16 cellular contexts compared by ENCODE assay signal in the genomic region with DNA sequence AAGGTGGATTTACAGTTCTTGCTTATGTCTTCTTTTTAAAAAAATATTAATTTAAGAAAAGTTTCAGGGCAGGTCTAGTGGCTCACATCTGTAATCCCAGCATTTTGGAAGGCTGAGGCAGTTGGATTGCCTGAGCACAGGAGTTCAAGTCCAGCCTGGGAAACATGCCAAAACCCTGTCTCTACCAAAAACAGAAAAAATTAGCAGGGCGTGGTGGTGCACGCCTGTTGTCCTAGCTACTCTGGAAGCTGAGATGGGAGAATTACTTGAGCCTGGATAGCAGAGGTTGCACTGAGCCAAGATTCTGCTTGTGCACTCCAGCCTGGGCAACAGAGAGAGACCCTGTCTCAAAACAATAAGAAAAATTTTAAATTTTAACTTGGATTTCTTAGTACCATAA. TPM values are rescaled to one million over a fixed set of nuclear protein-coding genes. Genes with fewer than 3 reads are reported as not detected.
A peak's percentile ranks its signal among the peaks of the same experiment; 100 is the strongest.
DNase-seq lines count a peak whose midpoint lies in the region; ATAC-seq and TF ChIP-seq lines count a peak whose summit lies in the region.
"Had no signal": no experiment of that assay in that cellular context is flagged by ENCODE, and none has a peak within 500 bp of the region (broad histone marks: within the 10 kb centered on the region; RNA-seq: fewer than 3 reads in every experiment).

No MANE protein-coding gene starts in this region.

- no peak overlapping the region for H3K27ac ChIP-seq in foreskin keratinocyte
- H3K27ac ChIP-seq: testis had no signal

- no peak for TF ChIP-seq CTCF in fibroblast of mammary gland (conservative IDR thresholded peaks at IDR 0.05; ENCODE audit: control insufficient read depth, insufficient read depth, low read depth, low read length)
- no peak for TF ChIP-seq CTCF in foreskin keratinocyte (conservative IDR thresholded peaks at IDR 0.05)

- ATAC-seq in HG03280 (IDR thresholded peaks at IDR 0.05; ENCODE audit: unreplicated experiment) (no peak), foreskin keratinocyte (no peak)
- ATAC-seq: effector memory CD8-positive, alpha-beta T cell; SK-N-SH treated with all-trans-retinoic acid at 6 μM for 48 hours had no signal

- in situ Hi-C loops in G401 (cut with HindIII; ENCODE audit: low sequenced_read_pairs): no loop called here

- no peaks in the 10 kb centered on the region for H3K27me3 ChIP-seq in foreskin keratinocyte
- H3K27me3 ChIP-seq: testis had no signal

- no peaks in the 10 kb centered on the region for H3K4me1 ChIP-seq in foreskin keratinocyte
- H3K4me1 ChIP-seq: testis had no signal

- H3K4me3 ChIP-seq in fibroblast of mammary gland (ENCODE audit: control insufficient read depth, low read depth, low read length): no peak overlapping the region
- H3K4me3 ChIP-seq: testis had no signal

- DNase-seq in G401 (ENCODE audit: low spot score): peak; percentile 59
- DNase-seq in NCI-H69 (lab: John Stamatoyannopoulos, UW): peak; percentile 7
- DNase-seq in fibroblast of mammary gland (ENCODE audit: low read depth): peak; percentile 56
- peak; percentile 36 for DNase-seq in pons (ENCODE audit: low spot score)
- DNase-seq in activated CD4-positive, CD25-positive, alpha-beta regulatory T cell (lab: John Stamatoyannopoulos, UW): no peak
- no peak for DNase-seq in foreskin keratinocyte
- DNase-seq: activated CD8-positive, alpha-beta memory T cell treated with anti-CD3 and anti-CD28 coated beads for 24 hours; activated effector memory CD4-positive, alpha-beta T cell treated with Interleukin-2 at 50 U/mL for 16 hours; effector memory CD8-positive, alpha-beta T cell; NCI-H1092; NCI-H2227 treated with DMSO at 0.1 percent for 48 hours; stimulated activated CD4-positive, alpha-beta T cell treated with anti-CD3 and anti-CD28 coated beads, Interleukin-1b, Interleukin-23, amount 100 ng/mL, for 48 hours; testis had no signal

RNA-seq across cellular contexts. Expression of a gene that starts 5.4 kb away (rescaled TPM):
- not detected in 2 replicates for total RNA-seq in G401 (2014; rRNA removed; shearing (Covaris generic))
- total RNA-seq in foreskin keratinocyte: 0.11 and 0.24 TPM in 2 replicates
- not detected in 2 replicates for polyA plus RNA-seq in foreskin keratinocyte
- polyA plus RNA-seq: CD14-positive monocyte had no signal

RNA-seq across cellular contexts. Expression of a gene that starts 24.6 kb away (rescaled TPM):
- 0.71 TPM in 1 of 2 replicates, not detected in the other for total RNA-seq in G401 (2014; rRNA removed; shearing (Covaris generic))
- 0.20 and 0.21 TPM in 2 replicates for total RNA-seq in foreskin keratinocyte
- not detected in 2 replicates for polyA plus RNA-seq in foreskin keratinocyte
- polyA plus RNA-seq: CD14-positive monocyte had no signal

RNA-seq across cellular contexts. Expression of a gene that starts 36.3 kb away (rescaled TPM):
- 0.14 and 0.43 TPM in 2 replicates for total RNA-seq in G401 (2014; rRNA removed; shearing (Covaris generic))
- 0.61 and 0.74 TPM in 2 replicates for total RNA-seq in foreskin keratinocyte
- not detected in 2 replicates for polyA plus RNA-seq in foreskin keratinocyte
- polyA plus RNA-seq: CD14-positive monocyte had no signal

RNA-seq across cellular contexts. Expression of a gene that starts 45.1 kb away (rescaled TPM):
- total RNA-seq in G401 (2014; rRNA removed; shearing (Covaris generic)): not detected in 2 replicates
- total RNA-seq in foreskin keratinocyte: 0.49 and 0.61 TPM in 2 replicates
- polyA plus RNA-seq in foreskin keratinocyte: not detected in 2 replicates
- polyA plus RNA-seq: CD14-positive monocyte had no signal

Comparison
In these comparisons a context has a peak if more than half of its experiments do, and no peak if none do; other contexts are left out.
1. DNase-seq: peak in G401 (single experiment), NCI-H69 (single experiment), fibroblast of mammary gland (single experiment) and pons (single experiment); none in activated CD4-positive, CD25-positive, alpha-beta regulatory T cell (0 of 4) and foreskin keratinocyte (0 of 2).